Comparison of ENCODE assay signal across 1 cellular context in genomic region chr7:151343516-151343915, GRCh38.
TF ChIP-seq lines count a peak whose summit lies in the region.

No MANE protein-coding gene starts in this region.

TF ChIP-seq in HepG2, 621 proteins besides CTCF, POLR2A, EP300 and RAD21:
- TF ChIP-seq, protein P1, sequence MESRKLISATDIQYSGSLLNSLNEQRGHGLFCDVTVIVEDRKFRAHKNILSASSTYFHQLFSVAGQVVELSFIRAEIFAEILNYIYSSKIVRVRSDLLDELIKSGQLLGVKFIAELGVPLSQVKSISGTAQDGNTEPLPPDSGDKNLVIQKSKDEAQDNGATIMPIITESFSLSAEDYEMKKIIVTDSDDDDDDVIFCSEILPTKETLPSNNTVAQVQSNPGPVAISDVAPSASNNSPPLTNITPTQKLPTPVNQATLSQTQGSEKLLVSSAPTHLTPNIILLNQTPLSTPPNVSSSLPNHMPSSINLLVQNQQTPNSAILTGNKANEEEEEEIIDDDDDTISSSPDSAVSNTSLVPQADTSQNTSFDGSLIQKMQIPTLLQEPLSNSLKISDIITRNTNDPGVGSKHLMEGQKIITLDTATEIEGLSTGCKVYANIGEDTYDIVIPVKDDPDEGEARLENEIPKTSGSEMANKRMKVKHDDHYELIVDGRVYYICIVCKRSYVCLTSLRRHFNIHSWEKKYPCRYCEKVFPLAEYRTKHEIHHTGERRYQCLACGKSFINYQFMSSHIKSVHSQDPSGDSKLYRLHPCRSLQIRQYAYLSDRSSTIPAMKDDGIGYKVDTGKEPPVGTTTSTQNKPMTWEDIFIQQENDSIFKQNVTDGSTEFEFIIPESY (CRISPR knock-in tag; IDR thresholded peaks at IDR 0.05) = peak; percentile 64
- no peak for TF ChIP-seq ZSCAN30 (CRISPR knock-in tag; IDR thresholded peaks at IDR 0.05)
TF ChIP-seq in HepG2: peak in this region for 1.
